1 cellular context compared by ENCODE assay signal in genomic region chr5:59069438-59070079, GRCh38.
TF ChIP-seq lines count a peak whose summit lies in the region.

No MANE protein-coding gene starts in this region.

TF ChIP-seq in HepG2, 621 proteins besides CTCF, POLR2A, EP300 and RAD21 (continued from another document and continues in another):
- TF ChIP-seq ZNF331 (CRISPR knock-in tag; IDR thresholded peaks at IDR 0.05) (no peak), SMAD3 (CRISPR knock-in tag; IDR thresholded peaks at IDR 0.05) (0 out of 2 replicates have a peak, but pooled peaks have one; percentile 34), MEIS1 (CRISPR knock-in tag; IDR thresholded peaks at IDR 0.05; ENCODE audit: borderline replicate concordance) (no peak), BRF2 (CRISPR knock-in tag; IDR thresholded peaks at IDR 0.05) (no peak), ZNF235 (CRISPR knock-in tag; IDR thresholded peaks at IDR 0.05; ENCODE audit: borderline replicate concordance) (no peak), MIXL1 (CRISPR knock-in tag; IDR thresholded peaks at IDR 0.05) (peak; percentile 27; the same call in 1 of the 2 replicates), IRF2 (CRISPR knock-in tag; IDR thresholded peaks at IDR 0.05) (0 out of 2 replicates have a peak, but pooled peaks have one; percentile 24), MEF2D (CRISPR knock-in tag; IDR thresholded peaks at IDR 0.05) (peak; percentile 34; the same call in 1 of the 2 replicates), ZBTB46 (CRISPR knock-in tag; IDR thresholded peaks at IDR 0.05; ENCODE audit: borderline replicate concordance) (no peak), ZNF329 (CRISPR knock-in tag; IDR thresholded peaks at IDR 0.05; ENCODE audit: low read depth) (no peak), MATR3 (CRISPR knock-in tag; IDR thresholded peaks at IDR 0.05) (no peak), ZNF451 (CRISPR knock-in tag; IDR thresholded peaks at IDR 0.05) (no peak), ZNF800 (CRISPR knock-in tag; IDR thresholded peaks at IDR 0.05) (0 out of 2 replicates have a peak, but pooled peaks have one; percentile 43), ZSCAN5A (CRISPR knock-in tag; IDR thresholded peaks at IDR 0.05; ENCODE audit: borderline replicate concordance) (no peak), ELF3 (CRISPR knock-in tag; IDR thresholded peaks at IDR 0.05) (peak; percentile 96), ZMAT5 (CRISPR knock-in tag; IDR thresholded peaks at IDR 0.05; ENCODE audit: borderline replicate concordance, low read depth) (no peak), CREB3 (CRISPR knock-in tag; IDR thresholded peaks at IDR 0.05) (no peak), HMG20A (CRISPR knock-in tag; IDR thresholded peaks at IDR 0.05; ENCODE audit: borderline replicate concordance) (peak; percentile 45; the same call in 1 of the 2 replicates), ARID5B (CRISPR knock-in tag; IDR thresholded peaks at IDR 0.05) (peak; percentile 79), FOXA3 (CRISPR knock-in tag; IDR thresholded peaks at IDR 0.05) (peak; percentile 42; the same call in 1 of the 2 replicates), RXRB (CRISPR knock-in tag; IDR thresholded peaks at IDR 0.05; ENCODE audit: borderline replicate concordance) (peak; percentile 43; the same call in 1 of the 2 replicates), HDAC2 (CRISPR knock-in tag; IDR thresholded peaks at IDR 0.05) (peak; percentile 32; the same call in 1 of the 2 replicates), ARID3A (IDR thresholded peaks at IDR 0.05; ENCODE audit: low read depth, low read length) (peak; percentile 13; the same call in 1 of the 2 replicates), ZGPAT (CRISPR knock-in tag; IDR thresholded peaks at IDR 0.05) (0 out of 2 replicates have a peak, but pooled peaks have one; percentile 31), ZFY (CRISPR knock-in tag; IDR thresholded peaks at IDR 0.05) (0 out of 2 replicates have a peak, but pooled peaks have one; percentile 17), ZBTB20 (CRISPR knock-in tag; IDR thresholded peaks at IDR 0.05; ENCODE audit: borderline replicate concordance, low read depth) (no peak), ZNF549 (CRISPR knock-in tag; IDR thresholded peaks at IDR 0.05) (no peak), KAT8 (CRISPR knock-in tag; IDR thresholded peaks at IDR 0.05) (peak; percentile 33; the same call in 1 of the 2 replicates), POGZ (CRISPR knock-in tag; IDR thresholded peaks at IDR 0.05) (peak; percentile 78), GATAD2A (CRISPR knock-in tag; IDR thresholded peaks at IDR 0.05) (peak; percentile 68; the same call in 1 of the 2 replicates), FOXP1 (IDR thresholded peaks at IDR 0.05) (no peak), FOXP1 (CRISPR knock-in tag; IDR thresholded peaks at IDR 0.05) (peak; percentile 31; the same call in 1 of the 2 replicates), CREB1 (IDR thresholded peaks at IDR 0.05) (0 out of 2 replicates have a peak, but pooled peaks have one; percentile 18), CREB1 (CRISPR knock-in tag; IDR thresholded peaks at IDR 0.05) (no peak), NCOA2 (CRISPR knock-in tag; IDR thresholded peaks at IDR 0.05) (peak; percentile 35; the same call in 1 of the 2 replicates), SAP130 (CRISPR knock-in tag; IDR thresholded peaks at IDR 0.05; ENCODE audit: low read depth) (peak; percentile 66), SKIL (CRISPR knock-in tag; IDR thresholded peaks at IDR 0.05; ENCODE audit: borderline replicate concordance) (no peak), SOX5 (CRISPR knock-in tag; IDR thresholded peaks at IDR 0.05; ENCODE audit: borderline replicate concordance) (peak; percentile 62; the same call in 1 of the 2 replicates), FOSL2 (CRISPR knock-in tag; IDR thresholded peaks at IDR 0.05) (peak; percentile 96), CEBPG (CRISPR knock-in tag; IDR thresholded peaks at IDR 0.05) (0 out of 2 replicates have a peak, but pooled peaks have one; percentile 7), MYNN (CRISPR knock-in tag; IDR thresholded peaks at IDR 0.05; ENCODE audit: low read depth) (no peak), RCOR2 (CRISPR knock-in tag; IDR thresholded peaks at IDR 0.05) (peak; percentile 50), ZBTB43 (CRISPR knock-in tag; conservative IDR thresholded peaks at IDR 0.05) (0 out of 2 replicates have a peak, but pooled peaks have one; percentile 52), ZSCAN9 (CRISPR knock-in tag; IDR thresholded peaks at IDR 0.05; ENCODE audit: borderline replicate concordance) (0 out of 2 replicates have a peak, but pooled peaks have one; percentile 10), MAFF (IDR thresholded peaks at IDR 0.05; ENCODE audit: low read depth, low read length) (peak; percentile 48), RARA (CRISPR knock-in tag; IDR thresholded peaks at IDR 0.05) (peak; percentile 55)
